1 cellular context compared by ENCODE assay signal in genomic region chr9:133390713-133391112, GRCh38.
TF ChIP-seq lines count a peak whose summit lies in the region.

No MANE protein-coding gene starts in this region.

TF ChIP-seq in HepG2, 621 proteins besides CTCF, POLR2A, EP300 and RAD21 (continued from another document):
- TF ChIP-seq CAMTA2 (CRISPR knock-in tag; IDR thresholded peaks at IDR 0.05; ENCODE audit: borderline replicate concordance) (no peak), CEBPB (IDR thresholded peaks at IDR 0.05; ENCODE audit: borderline replicate concordance, low read depth, low read length) (peak; percentile 9; the same call in 1 of the 2 replicates), MTERF4 (CRISPR knock-in tag; IDR thresholded peaks at IDR 0.05) (no peak), LCORL (IDR thresholded peaks at IDR 0.05) (no peak), LCORL (CRISPR knock-in tag; IDR thresholded peaks at IDR 0.05) (0 out of 2 replicates have a peak, but pooled peaks have one; percentile 29), ESRRA (CRISPR knock-in tag; IDR thresholded peaks at IDR 0.05; ENCODE audit: low read depth) (no peak), FOXA1 (IDR thresholded peaks at IDR 0.05) (no peak), FOXA1 (CRISPR knock-in tag; IDR thresholded peaks at IDR 0.05) (peak; percentile 45; the same call in 1 of the 2 replicates), RERE (CRISPR knock-in tag; IDR thresholded peaks at IDR 0.05; ENCODE audit: low read depth) (no peak), ZNF605 (CRISPR knock-in tag; IDR thresholded peaks at IDR 0.05) (0 out of 2 replicates have a peak, but pooled peaks have one; percentile 53), ZMYM2 (CRISPR knock-in tag; IDR thresholded peaks at IDR 0.05) (no peak), HOXA3 (CRISPR knock-in tag; IDR thresholded peaks at IDR 0.05) (no peak), ZBTB10 (CRISPR knock-in tag; IDR thresholded peaks at IDR 0.05; ENCODE audit: borderline replicate concordance) (peak; percentile 85; the same call in 1 of the 2 replicates), MTA1 (CRISPR knock-in tag; IDR thresholded peaks at IDR 0.05; ENCODE audit: borderline replicate concordance) (peak; percentile 41; the same call in 1 of the 2 replicates), HNRNPL (IDR thresholded peaks at IDR 0.05; ENCODE audit: low read depth, low read length) (0 out of 2 replicates have a peak, but pooled peaks have one; percentile 16), SOX5 (CRISPR knock-in tag; IDR thresholded peaks at IDR 0.05; ENCODE audit: borderline replicate concordance) (no peak)
